In the genomic region with DNA sequence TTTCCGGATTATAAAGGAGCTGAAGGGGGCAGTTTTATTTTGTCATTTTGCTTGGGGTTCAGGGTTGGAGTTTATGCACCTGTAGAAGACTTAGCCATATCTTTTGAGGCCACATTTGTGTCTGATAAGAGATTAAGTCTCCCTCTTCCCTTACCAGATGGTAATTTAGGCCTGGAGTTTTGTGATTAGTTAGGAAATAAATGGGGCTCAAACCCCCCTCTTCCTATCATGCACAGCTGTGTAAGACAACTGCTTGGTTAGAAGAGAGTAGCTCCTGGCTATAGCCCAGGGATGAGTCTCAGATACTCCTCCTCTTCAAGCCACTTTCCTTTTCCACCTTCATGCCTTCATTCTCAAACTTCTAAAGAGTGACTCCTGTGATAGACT, we compare ENCODE assay signal across 8 cellular contexts. TPM values are rescaled to one million over a fixed set of nuclear protein-coding genes. Genes with fewer than 3 reads are reported as not detected.
A peak's percentile ranks its signal among the peaks of the same experiment; 100 is the strongest.
DNase-seq lines count a peak whose midpoint lies in the region; ATAC-seq and TF ChIP-seq lines count a peak whose summit lies in the region.

No MANE protein-coding gene starts in this region.

- H3K9ac ChIP-seq in ES-I3 (ENCODE audit: low read depth, low read length), result peak overlapping the region; percentile 93; the same call in 1 of the 2 replicates

- intact Hi-C loops in esophagus squamous epithelium (cut with DNase I), result no loop called here

- peak overlapping the region; percentile 96 to 100 (median 98) for H3K27ac ChIP-seq in esophagus squamous epithelium

- H3K36me3 ChIP-seq in ES-I3 (ENCODE audit: insufficient read depth, low read length) (no peaks in the 10 kb centered on the region), esophagus squamous epithelium (no peaks in the 10 kb centered on the region)

- H3K27me3 ChIP-seq in esophagus squamous epithelium, result no peaks in the 10 kb centered on the region

- H3K9me3 ChIP-seq in ES-I3 (ENCODE audit: control insufficient read depth, insufficient read depth, low read length) (peaks cover 7% of the 10 kb centered on the region; the same call in 1 of the 2 replicates), esophagus squamous epithelium (peaks cover 0 to 12% (median 0%) of the 10 kb centered on the region in 3 donors)

- peak in 1 of 6 experiments; percentile 7 for TF ChIP-seq CTCF in esophagus squamous epithelium (IDR thresholded peaks at IDR 0.05)

- peak overlapping the region; percentile 81 to 100 (median 92) for H3K4me3 ChIP-seq in esophagus squamous epithelium

- H3K4me1 ChIP-seq in ES-I3 (ENCODE audit: insufficient read depth, low read length), result no peaks in the 10 kb centered on the region
- peaks cover 0 to 26% (median 9%) of the 10 kb centered on the region in 3 donors for H3K4me1 ChIP-seq in esophagus squamous epithelium

- peak; percentile 15 for DNase-seq in RKO (ENCODE audit: low spot score)
- no peak for DNase-seq in esophagus squamous epithelium (lab: John Stamatoyannopoulos, UW)
- DNase-seq in pons (ENCODE audit: low spot score), result peak; percentile 16
- no peak for DNase-seq in mucosa of gallbladder (ENCODE audit: low spot score)
- no peak for DNase-seq in 8988T
- no peak for DNase-seq in D341Med (ENCODE audit: low spot score)

- no peak for ATAC-seq in HG03139 (IDR thresholded peaks at IDR 0.05; ENCODE audit: unreplicated experiment)

- 0% methylated on average over 1 of the region's 1 CpG; no CpG with 5 or more reads in 1 of the 2 donors for WGBS in esophagus squamous epithelium, 2 donors

- no peak for TF ChIP-seq POLR2A in esophagus squamous epithelium (IDR thresholded peaks at IDR 0.05)

RNA-seq across cellular contexts. Expression of a gene that starts 0.8 kb away (rescaled TPM):
- total RNA-seq in esophagus squamous epithelium, result 10 to 100 TPM in 1 of 4 donors, 1 to 10 TPM in 3; 5.9 to 12.7 (median 8.0) TPM
- 22.0 TPM for total RNA-seq in mucosa of gallbladder

Comparison
In these comparisons a context has a peak if more than half of its experiments do, and no peak if none do; other contexts are left out.
1. DNase-seq: peak in RKO (single experiment) and pons (single experiment); none in esophagus squamous epithelium (single experiment), mucosa of gallbladder (single experiment), 8988T (single experiment) and D341Med (single experiment).